ENCODE assay signal across 1 cellular context in the genomic region with DNA sequence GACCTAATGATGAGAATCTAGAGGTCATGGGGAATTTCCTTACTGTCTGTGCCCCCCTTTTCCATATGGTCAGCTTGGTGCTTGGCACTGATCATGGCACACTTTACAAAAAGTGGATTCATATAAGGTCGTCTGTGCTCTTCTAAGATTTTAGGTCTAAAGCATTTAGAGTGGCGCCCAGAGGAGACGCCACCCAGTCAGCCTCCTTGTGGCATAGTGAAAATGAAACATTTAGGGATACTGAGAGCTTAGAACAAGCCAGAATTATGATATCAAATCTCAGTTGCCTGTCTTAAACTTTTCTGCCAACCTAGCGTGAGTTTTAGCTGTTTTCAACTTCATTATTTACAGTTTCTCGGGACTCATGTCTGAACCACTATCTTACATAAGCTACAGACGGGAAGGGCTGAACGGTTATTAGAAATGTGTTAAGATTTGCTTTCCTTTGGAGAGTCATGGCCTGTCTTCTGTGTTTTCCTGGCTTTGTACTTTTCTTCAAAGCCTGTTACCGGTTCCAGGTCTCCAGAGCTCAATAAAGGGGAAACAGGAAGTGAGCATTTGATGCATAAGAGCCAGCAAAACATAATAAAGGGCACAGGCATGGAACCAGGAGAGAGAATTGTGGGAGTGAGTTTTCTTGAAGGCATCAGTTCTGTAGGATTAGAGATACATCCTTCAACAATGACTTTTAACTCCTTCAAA.
TF ChIP-seq lines count a peak whose summit lies in the region.

No MANE protein-coding gene starts in this region.

TF ChIP-seq in IMR-90, 13 proteins besides CTCF, POLR2A, EP300 and RAD21 (continued from another document):
- TF ChIP-seq, protein P1, sequence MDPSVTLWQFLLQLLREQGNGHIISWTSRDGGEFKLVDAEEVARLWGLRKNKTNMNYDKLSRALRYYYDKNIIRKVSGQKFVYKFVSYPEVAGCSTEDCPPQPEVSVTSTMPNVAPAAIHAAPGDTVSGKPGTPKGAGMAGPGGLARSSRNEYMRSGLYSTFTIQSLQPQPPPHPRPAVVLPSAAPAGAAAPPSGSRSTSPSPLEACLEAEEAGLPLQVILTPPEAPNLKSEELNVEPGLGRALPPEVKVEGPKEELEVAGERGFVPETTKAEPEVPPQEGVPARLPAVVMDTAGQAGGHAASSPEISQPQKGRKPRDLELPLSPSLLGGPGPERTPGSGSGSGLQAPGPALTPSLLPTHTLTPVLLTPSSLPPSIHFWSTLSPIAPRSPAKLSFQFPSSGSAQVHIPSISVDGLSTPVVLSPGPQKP (IDR thresholded peaks at IDR 0.05; ENCODE audit: borderline replicate concordance, low read depth, low read length): no peak
- TF ChIP-seq NFE2L2 (IDR thresholded peaks at IDR 0.05; ENCODE audit: low read depth, low read length): no peak
- no peak for TF ChIP-seq RCOR1 (IDR thresholded peaks at IDR 0.05; ENCODE audit: insufficient replicate concordance, low read length)
- no peak for TF ChIP-seq MAZ (IDR thresholded peaks at IDR 0.05; ENCODE audit: borderline replicate concordance, low read depth, low read length)
- no peak for TF ChIP-seq MXI1 (IDR thresholded peaks at IDR 0.05; ENCODE audit: borderline replicate concordance, low read depth, low read length)
